In genomic region chr9:114356792-114357191, GRCh38 we compare ENCODE assay signal across 24 cellular contexts. TPM values are rescaled to one million over a fixed set of nuclear protein-coding genes. Genes with fewer than 3 reads are reported as not detected.
DNase-seq lines count a peak whose midpoint lies in the region; ATAC-seq and TF ChIP-seq lines count a peak whose summit lies in the region.
"Had no signal": no experiment of that assay in that cellular context is flagged by ENCODE, and none has a peak within 500 bp of the region (broad histone marks: within the 10 kb centered on the region; RNA-seq: fewer than 3 reads in every experiment).

No MANE protein-coding gene starts in this region.

- H3K36me3 ChIP-seq in CD8-positive, alpha-beta memory T cell (ENCODE audit: insufficient read depth, low read length) = peaks cover 74% of the 10 kb centered on the region
- peaks cover 95% of the 10 kb centered on the region for H3K36me3 ChIP-seq in adipocyte (ENCODE audit: control insufficient read depth, insufficient read depth, low read length, severe bottlenecking)
- no peaks in the 10 kb centered on the region for H3K36me3 ChIP-seq in neural progenitor cell

- DNase-seq in T-helper 2 cell treated with Interferon-gamma antibody and Interleukin-4, amounts not matched to agents 5 μg/mL and 100 μg/mL, for 36 hours (ENCODE audit: low spot score) = no peak
- no peak for DNase-seq in T-helper 2 cell
- no peak for DNase-seq in CD8-positive, alpha-beta memory T cell
- DNase-seq in adipocyte (ENCODE audit: low read depth) = no peak
- DNase-seq in neural progenitor cell (ENCODE audit: low spot score) = no peak
- no peak for DNase-seq in DMS79 (lab: John Stamatoyannopoulos, UW)
- DNase-seq: activated CD4-positive, CD25-positive, alpha-beta regulatory T cell treated with anti-CD3 and anti-CD28 coated beads, Interleukin-2, amount 50 U/mL, for 72 hours; activated T-cell treated with anti-CD3 and anti-CD28 coated beads, Interleukin-2, amount 50 U/mL, for 48 hours; colonic mucosa; foreskin melanocyte; KG1; mucosa of descending colon; NCI-H1048; NCI-H524 treated with DMSO at 0.1 percent for 48 hours; stimulated activated CD4-positive, alpha-beta T cell treated with anti-CD3 and anti-CD28 coated beads, Interleukin-4, amount 100 ng/mL, for 24 hours; transverse colon had no signal

- H4K20me1 ChIP-seq in neural progenitor cell (ENCODE audit: low read depth) = no peaks in the 10 kb centered on the region

- no peaks in the 10 kb centered on the region for H3K9me3 Mint-ChIP-seq in T-helper 2 cell treated with Interferon-gamma antibody and Interleukin-4, amounts not matched to agents 5 μg/mL and 100 μg/mL, for 36 hours
- H3K9me3 Mint-ChIP-seq in CD8-positive, alpha-beta memory T cell = no peaks in the 10 kb centered on the region
- no peaks in the 10 kb centered on the region for H3K9me3 Mint-ChIP-seq in neural progenitor cell
- H3K9me3 Mint-ChIP-seq: T-helper 1 cell treated with Interleukin-12 subunit alpha and Interleukin-12 subunit beta and Interleukin-4 antibody, amounts not matched to agents 30 μg/mL and 1 μg/mL, for 36 hours had no signal

- no peak overlapping the region for H2AFZ ChIP-seq in neural progenitor cell (replicated peaks)

- H3F3A ChIP-seq in neural progenitor cell (ENCODE audit: low read depth) = no peaks in the 10 kb centered on the region

- no peak for TF ChIP-seq CTCF in neural progenitor cell (IDR thresholded peaks at IDR 0.05)

- no peaks in the 10 kb centered on the region for H3K9me3 ChIP-seq in CD8-positive, alpha-beta memory T cell (ENCODE audit: low read length)
- no peaks in the 10 kb centered on the region for H3K9me3 ChIP-seq in adipocyte (ENCODE audit: control insufficient read depth, low read length)
- no peaks in the 10 kb centered on the region for H3K9me3 ChIP-seq in neural progenitor cell (ENCODE audit: low read depth)
- H3K9me3 ChIP-seq: colonic mucosa, mucosa of descending colon, pancreas, transverse colon had no signal

- no peak overlapping the region for H3K27ac ChIP-seq in CD8-positive, alpha-beta memory T cell (ENCODE audit: low read depth, low read length)
- no peak overlapping the region for H3K27ac ChIP-seq in neural progenitor cell
- H3K27ac ChIP-seq: 22Rv1, colonic mucosa, pancreas, transverse colon had no signal

- no peaks in the 10 kb centered on the region for H3K79me2 ChIP-seq in neural progenitor cell (ENCODE audit: low read depth)

- peaks cover 75% of the 10 kb centered on the region for H3K36me3 Mint-ChIP-seq in T-helper 2 cell treated with Interferon-gamma antibody and Interleukin-4, amounts not matched to agents 5 μg/mL and 100 μg/mL, for 36 hours (ENCODE audit: low read depth)
- peaks cover 15 to 92% (median 37%) of the 10 kb centered on the region in 3 donors for H3K36me3 Mint-ChIP-seq in CD8-positive, alpha-beta memory T cell
- peaks cover 28% of the 10 kb centered on the region for H3K36me3 Mint-ChIP-seq in neural progenitor cell

- no peak for ATAC-seq in GM19324 (IDR thresholded peaks at IDR 0.05; ENCODE audit: low FRiP score, unreplicated experiment)
- ATAC-seq in GM18517 (IDR thresholded peaks at IDR 0.05; ENCODE audit: unreplicated experiment) = no peak
- ATAC-seq: HCT116, mucosa of descending colon, pancreas had no signal

- no peak overlapping the region for H3K4me3 ChIP-seq in CD8-positive, alpha-beta memory T cell (ENCODE audit: low read length)
- H3K4me3 ChIP-seq in adipocyte (ENCODE audit: low read length) (no peak overlapping the region), neural progenitor cell (no peak overlapping the region)
- H3K4me3 ChIP-seq: colonic mucosa, mucosa of descending colon, pancreas, transverse colon had no signal

- H3K4me2 ChIP-seq in neural progenitor cell = no peak overlapping the region

- H3K4me3 Mint-ChIP-seq in T-helper 2 cell treated with Interferon-gamma antibody and Interleukin-4, amounts not matched to agents 5 μg/mL and 100 μg/mL, for 36 hours = no peak overlapping the region
- H3K4me3 Mint-ChIP-seq in CD8-positive, alpha-beta memory T cell = no peak overlapping the region
- no peak overlapping the region for H3K4me3 Mint-ChIP-seq in neural progenitor cell
- H3K4me3 Mint-ChIP-seq: T-helper 1 cell treated with Interleukin-12 subunit alpha and Interleukin-12 subunit beta and Interleukin-4 antibody, amounts not matched to agents 30 μg/mL and 1 μg/mL, for 36 hours had no signal

- H3K27me3 Mint-ChIP-seq in T-helper 2 cell treated with Interferon-gamma antibody and Interleukin-4, amounts not matched to agents 5 μg/mL and 100 μg/mL, for 36 hours (ENCODE audit: low read depth) = no peaks in the 10 kb centered on the region
- H3K27me3 Mint-ChIP-seq in CD8-positive, alpha-beta memory T cell = no peaks in the 10 kb centered on the region
- H3K27me3 Mint-ChIP-seq in neural progenitor cell (ENCODE audit: insufficient read depth, low read depth) = peaks cover 8% of the 10 kb centered on the region

- POLR2A ChIA-PET in CD8-positive, alpha-beta memory T cell (lab: Charles Lee) = interaction anchor here (0.7 to 1.3 kb wide), 5 partner anchors 8 to 37 kb away, joined by 3 to 6 read pairs (median 3); partner anchors contain the start of gene AKNA

- H3K27ac Mint-ChIP-seq in T-helper 2 cell treated with Interferon-gamma antibody and Interleukin-4, amounts not matched to agents 5 μg/mL and 100 μg/mL, for 36 hours = peak overlapping the region; percentile 45
- H3K27ac Mint-ChIP-seq in CD8-positive, alpha-beta memory T cell = peak overlapping the region; percentile 64 to 95 (median 85)
- peak overlapping the region; percentile 63 for H3K27ac Mint-ChIP-seq in neural progenitor cell

- H3K4me1 Mint-ChIP-seq in T-helper 2 cell treated with Interferon-gamma antibody and Interleukin-4, amounts not matched to agents 5 μg/mL and 100 μg/mL, for 36 hours (ENCODE audit: low read depth) = peaks cover 25% of the 10 kb centered on the region
- H3K4me1 Mint-ChIP-seq in CD8-positive, alpha-beta memory T cell = peaks cover 43 to 71% (median 54%) of the 10 kb centered on the region in 3 donors
- H3K4me1 Mint-ChIP-seq in neural progenitor cell = no peaks in the 10 kb centered on the region

- CTCF ChIA-PET in CD8-positive, alpha-beta memory T cell (lab: Charles Lee) = interaction anchor here (0.8 to 0.9 kb wide), 2 partner anchors 16 to 48 kb away, joined by 3 to 4 read pairs; no protein-coding TSS in a partner anchor

- peaks cover 36% of the 10 kb centered on the region for H3K4me1 ChIP-seq in CD8-positive, alpha-beta memory T cell (ENCODE audit: insufficient read depth, low read length)
- H3K4me1 ChIP-seq in adipocyte (ENCODE audit: control insufficient read depth, insufficient read depth, low read length) (peaks cover 27% of the 10 kb centered on the region), neural progenitor cell (no peaks in the 10 kb centered on the region)
- H3K4me1 ChIP-seq: colonic mucosa, pancreas, transverse colon had no signal

- H3K9ac ChIP-seq in adipocyte (ENCODE audit: low read length) (peak overlapping the region; percentile 33), neural progenitor cell (no peak overlapping the region)

- H3K27me3 ChIP-seq in CD8-positive, alpha-beta memory T cell (ENCODE audit: insufficient read depth, low read length, poor library complexity, severe bottlenecking) = no peaks in the 10 kb centered on the region
- H3K27me3 ChIP-seq in adipocyte (replicated peaks; ENCODE audit: control insufficient read depth, insufficient read depth, low read length) = no peaks in the 10 kb centered on the region
- no peaks in the 10 kb centered on the region for H3K27me3 ChIP-seq in neural progenitor cell
- H3K27me3 ChIP-seq: colonic mucosa, pancreas, transverse colon had no signal

RNA-seq across cellular contexts. Expression of gene ORM2, which starts 27.1 kb away (rescaled TPM):
- total RNA-seq in CD8-positive, alpha-beta memory T cell = not detected
- not detected for polyA plus RNA-seq in CD8-positive, alpha-beta memory T cell
- 0.43 TPM in 1 of 2 replicates, not detected in the other for total RNA-seq in neural progenitor cell (ENCODE audit: low replicate concordance)
- total RNA-seq: skeletal muscle tissue, transverse colon had no signal
- polyA plus RNA-seq: BJ had no signal

RNA-seq across cellular contexts. Expression of gene AKNA, which starts 31.0 kb away (rescaled TPM):
- total RNA-seq in CD8-positive, alpha-beta memory T cell = 100 to 1,000 TPM; 126 TPM
- 45.6 TPM for polyA plus RNA-seq in CD8-positive, alpha-beta memory T cell
- 11.4 and 13.4 TPM in 2 replicates for total RNA-seq in neural progenitor cell (ENCODE audit: low replicate concordance)

RNA-seq across cellular contexts. Expression of gene ORM1, which starts 33.9 kb away (rescaled TPM):
- total RNA-seq in CD8-positive, alpha-beta memory T cell = not detected
- not detected for polyA plus RNA-seq in CD8-positive, alpha-beta memory T cell
- 1.5 TPM in 1 of 2 replicates, not detected in the other for total RNA-seq in neural progenitor cell (ENCODE audit: low replicate concordance)
- total RNA-seq: transverse colon had no signal
- polyA plus RNA-seq: BJ had no signal
